ENCODE assay signal across 23 cellular contexts in genomic region chr1:87393437-87394085, GRCh38.
DNase-seq lines count a peak whose midpoint lies in the region; ATAC-seq, FAIRE-seq and TF ChIP-seq lines count a peak whose summit lies in the region.
"Had no signal": no experiment of that assay in that cellular context is flagged by ENCODE, and none has a peak within 500 bp of the region (broad histone marks: within the 10 kb centered on the region; RNA-seq: fewer than 3 reads in every experiment).

No MANE protein-coding gene starts in this region.

- TF ChIP-seq CTCF in Calu3 (IDR thresholded peaks at IDR 0.05; ENCODE audit: unreplicated experiment) (no peak), GM12878 (IDR thresholded peaks at IDR 0.05 in 2 of 3, conservative IDR thresholded peaks at IDR 0.05 in 1 of 3; ENCODE audit: control insufficient read depth in 2 of 3, extremely low read depth in 1 of 3, insufficient read depth in 1 of 3, low read depth in 3 of 3, low read length in 3 of 3) (no peak), GM23338 (conservative IDR thresholded peaks at IDR 0.05; ENCODE audit: low read depth in 2 of 2) (no peak)

- no peak overlapping the region for H3K9ac ChIP-seq in GM12878 (ENCODE audit: control insufficient read depth, insufficient read depth, low read length)

- H2AFZ ChIP-seq in GM12878 (ENCODE audit: control insufficient read depth, low read depth, low read length) (no peak overlapping the region; the same call in 1 of the 2 replicates), GM23338 (no peak overlapping the region)

- no peak for DNase-seq in Calu3
- no peak for DNase-seq in GM12878 (ENCODE audit: low read depth, low spot score)
- DNase-seq in MG63, result no peak
- no peak for DNase-seq in NCI-H2029 (lab: John Stamatoyannopoulos, UW)
- DNase-seq in sciatic nerve (ENCODE audit: low spot score), result no peak
- no peak for DNase-seq in GM23338 (ENCODE audit: low spot score)
- DNase-seq: activated CD4-positive, alpha-beta T cell treated with anti-CD3 and anti-CD28 coated beads, Interleukin-2, amount 50 U/mL, for 48 hours; activated CD8-positive, alpha-beta memory T cell treated with anti-CD3 and anti-CD28 coated beads, Interleukin-2, amount 50 U/mL, for 48 hours; activated naive CD8-positive, alpha-beta T cell treated with anti-CD3 and anti-CD28 coated beads for 36 hours; C1 segment of cervical spinal cord; heart left ventricle; KBM-7; left cardiac atrium; mesendoderm; MM.1S; psoas muscle; stimulated activated naive CD8-positive, alpha-beta T cell treated with anti-CD3 and anti-CD28 coated beads, Interleukin-15, amount 100 ng/mL, for 72 hours; T-helper 9 cell; tibial artery had no signal

- no peak for TF ChIP-seq EP300 in GM12878 (IDR thresholded peaks at IDR 0.05; ENCODE audit: borderline replicate concordance in 1 of 2, control insufficient read depth in 1 of 2, low read depth in 2 of 2, low read length in 2 of 2)

- H4K20me1 ChIP-seq in GM12878 (ENCODE audit: control insufficient read depth, insufficient read depth) (no peaks in the 10 kb centered on the region), GM23338 (replicated peaks; ENCODE audit: insufficient read depth) (no peaks in the 10 kb centered on the region)

- H3K4me3 ChIP-seq in GM12878 (no peak overlapping the region), MG63 (no peak overlapping the region), GM23338 (no peak overlapping the region)
- H3K4me3 ChIP-seq: ascending aorta, heart left ventricle, psoas muscle, tibial artery had no signal

- no peaks in the 10 kb centered on the region for H3F3A ChIP-seq in GM23338 (replicated peaks; ENCODE audit: low read depth)

- no peaks in the 10 kb centered on the region for H3K27me3 ChIP-seq in GM12878 (replicated peaks in 1 of 2; ENCODE audit: control insufficient read depth in 2 of 2, insufficient read depth in 2 of 2, low read length in 1 of 2)
- no peaks in the 10 kb centered on the region for H3K27me3 ChIP-seq in MG63
- H3K27me3 ChIP-seq in GM23338 (ENCODE audit: insufficient read depth), result no peaks in the 10 kb centered on the region
- H3K27me3 ChIP-seq: ascending aorta, heart left ventricle, tibial artery had no signal

- no peak for FAIRE-seq in GM12878 (lab: Jason Lieb, UNC)

- 0 out of 2 replicates have a peak, but pooled peaks cover 5% of the 10 kb centered on the region for H3K9me2 ChIP-seq in GM23338 (ENCODE audit: insufficient read depth)

- H3K9me3 Mint-ChIP-seq in Calu3 (ENCODE audit: low read depth, unreplicated experiment), result peaks cover 8% of the 10 kb centered on the region
- no peaks in the 10 kb centered on the region for H3K9me3 Mint-ChIP-seq in IgD-negative memory B cell
- no peaks in the 10 kb centered on the region; the same call in 2 of the 3 replicates for H3K9me3 Mint-ChIP-seq in GM23338
- H3K9me3 Mint-ChIP-seq: activated naive CD8-positive, alpha-beta T cell treated with anti-CD3 and anti-CD28 coated beads for 36 hours; central memory CD8-positive, alpha-beta T cell had no signal

- TF ChIP-seq RAD21 in GM12878 (IDR thresholded peaks at IDR 0.05; ENCODE audit: insufficient read depth, low read depth, low read length), result no peak

- H3K4me1 Mint-ChIP-seq in Calu3 (ENCODE audit: low read depth, unreplicated experiment) (peaks cover 37% of the 10 kb centered on the region), IgD-negative memory B cell (peaks cover 18 to 37% (median 28%) of the 10 kb centered on the region in 3 donors), GM23338 (no peaks in the 10 kb centered on the region)
- H3K4me1 Mint-ChIP-seq: activated naive CD8-positive, alpha-beta T cell treated with anti-CD3 and anti-CD28 coated beads for 36 hours; central memory CD8-positive, alpha-beta T cell; stimulated activated naive CD8-positive, alpha-beta T cell treated with anti-CD3 and anti-CD28 coated beads, Interleukin-15, amount 100 ng/mL, for 72 hours had no signal

- WGBS in GM12878 (ENCODE audit: insufficient coverage, insufficient replicate concordance, low lambda C conversion rate, missing lambda C conversion rate), result 30% methylated on average over 4 of the region's 4 CpGs

- intact Hi-C loops in Calu3 (cut with micrococcal nuclease; ENCODE audit: unreplicated experiment) (loop anchor here (2.0 kb wide), 1 partner anchor 63 kb away; no protein-coding TSS in a partner anchor), GM12878 (cut with micrococcal nuclease; ENCODE audit: unreplicated experiment) (no loop called here), sciatic nerve (cut with DNase I) (no loop called here)

- ATAC-seq in GM18861 (IDR thresholded peaks at IDR 0.05; ENCODE audit: unreplicated experiment) (peak; percentile 51), GM12878 (no peak), sciatic nerve (no peak), GM23338 (no peak)
- ATAC-seq: psoas muscle; stimulated activated naive CD8-positive, alpha-beta T cell treated with anti-CD3 and anti-CD28 coated beads, Interleukin-15, amount 100 ng/mL, for 72 hours had no signal

- peaks cover 6% of the 10 kb centered on the region for H3K36me3 Mint-ChIP-seq in Calu3 (ENCODE audit: insufficient read depth, unreplicated experiment)
- H3K36me3 Mint-ChIP-seq in IgD-negative memory B cell, result peaks cover 4% of the 10 kb centered on the region
- H3K36me3 Mint-ChIP-seq in GM23338 (ENCODE audit: low read depth), result no peaks in the 10 kb centered on the region; the same call in 2 of the 3 replicates
- H3K36me3 Mint-ChIP-seq: activated naive CD8-positive, alpha-beta T cell treated with anti-CD3 and anti-CD28 coated beads for 36 hours had no signal

- H3K9me3 ChIP-seq in GM12878 (replicated peaks; ENCODE audit: control insufficient read depth, insufficient read depth, low read length) (no peaks in the 10 kb centered on the region), MG63 (peaks cover 17% of the 10 kb centered on the region)
- H3K9me3 ChIP-seq: ascending aorta, psoas muscle, tibial artery had no signal

- in situ Hi-C loops in GM12878 (cut with MboI), result no loop called here

- H3K36me3 ChIP-seq in GM12878 (ENCODE audit: control insufficient read depth in 2 of 2, insufficient read depth in 2 of 2, low read length in 1 of 2) (no peaks in the 10 kb centered on the region), MG63 (no peaks in the 10 kb centered on the region), GM23338 (ENCODE audit: insufficient read depth) (no peaks in the 10 kb centered on the region)
- H3K36me3 ChIP-seq: ascending aorta, heart left ventricle, tibial artery had no signal

- H3K27ac ChIP-seq in GM12878 (ENCODE audit: control insufficient read depth, insufficient read depth), result no peak overlapping the region
- no peak overlapping the region for H3K27ac ChIP-seq in GM23338 (ENCODE audit: low read depth)
- H3K27ac ChIP-seq: ascending aorta, heart left ventricle, psoas muscle, tibial artery had no signal

- SMC1A ChIA-PET in GM12878 (lab: Charles Lee; ENCODE audit: uncharacterized antibody, unreplicated experiment), result no interaction called here

- RAD21 ChIA-PET in GM12878 (lab: Charles Lee; ENCODE audit: unreplicated experiment), result no interaction called here

- no peak for TF ChIP-seq POLR2A in GM12878 (IDR thresholded peaks at IDR 0.05; ENCODE audit: low read depth, low read length)

- H3K4me3 Mint-ChIP-seq in Calu3 (ENCODE audit: low read depth, unreplicated experiment) (peak overlapping the region; percentile 16), IgD-negative memory B cell (peak overlapping the region in 3 of 4 donors; percentile 22 to 72 (median 65)), GM23338 (no peak overlapping the region)
- H3K4me3 Mint-ChIP-seq: activated naive CD8-positive, alpha-beta T cell treated with anti-CD3 and anti-CD28 coated beads for 36 hours; central memory CD8-positive, alpha-beta T cell; stimulated activated naive CD8-positive, alpha-beta T cell treated with anti-CD3 and anti-CD28 coated beads, Interleukin-15, amount 100 ng/mL, for 72 hours had no signal

- H3K27me3 Mint-ChIP-seq in Calu3 (ENCODE audit: unreplicated experiment) (no peaks in the 10 kb centered on the region), IgD-negative memory B cell (peaks cover 2% of the 10 kb centered on the region), GM23338 (ENCODE audit: insufficient read depth, low read depth, poor library complexity) (no peaks in the 10 kb centered on the region)
- H3K27me3 Mint-ChIP-seq: activated naive CD8-positive, alpha-beta T cell treated with anti-CD3 and anti-CD28 coated beads for 36 hours; stimulated activated naive CD8-positive, alpha-beta T cell treated with anti-CD3 and anti-CD28 coated beads, Interleukin-15, amount 100 ng/mL, for 72 hours had no signal

- peaks cover 15% of the 10 kb centered on the region for H3K4me1 ChIP-seq in GM12878 (ENCODE audit: control insufficient read depth, insufficient read depth, low read length)
- H3K4me1 ChIP-seq in GM23338 (ENCODE audit: insufficient read depth), result no peaks in the 10 kb centered on the region
- H3K4me1 ChIP-seq: ascending aorta had no signal

- POLR2A ChIA-PET in GM12878 (lab: Charles Lee), result no interaction called here

- H3K27ac Mint-ChIP-seq in Calu3 (ENCODE audit: unreplicated experiment) (peak overlapping the region; percentile 50), IgD-negative memory B cell (no peak overlapping the region), GM23338 (no peak overlapping the region)
- H3K27ac Mint-ChIP-seq: activated naive CD8-positive, alpha-beta T cell treated with anti-CD3 and anti-CD28 coated beads for 36 hours had no signal

- BruUV-seq in Calu3 (replicated peaks; lab: Mats Ljungman, UMichigan), result no TSS peak
- no TSS peak for BruUV-seq in GM12878 (replicated peaks; lab: Mats Ljungman, UMichigan)

- H3K79me2 ChIP-seq in GM12878 (ENCODE audit: control insufficient read depth, insufficient read depth, low read length) (no peaks in the 10 kb centered on the region), GM23338 (replicated peaks; ENCODE audit: insufficient read depth) (no peaks in the 10 kb centered on the region)

- CTCF ChIA-PET in Calu3 (lab: Charles Lee) (interaction anchor here (0.6 kb wide), 1 partner anchor 64 kb away, joined by 7 read pairs; no protein-coding TSS in a partner anchor), GM12878 (lab: Yijun Ruan, JAX) (no interaction called here)

- H3K4me2 ChIP-seq in GM12878 (ENCODE audit: control insufficient read depth, insufficient read depth) (peak overlapping the region; percentile 51), GM23338 (no peak overlapping the region)

TF ChIP-seq in GM12878, 131 proteins besides CTCF, POLR2A, EP300 and RAD21 (continues in another document):
- TF ChIP-seq MTA2 (IDR thresholded peaks at IDR 0.05; ENCODE audit: low read depth), result no peak
- no peak for TF ChIP-seq POLR2AphosphoS5 (IDR thresholded peaks at IDR 0.05; ENCODE audit: low read length)
- TF ChIP-seq PML (IDR thresholded peaks at IDR 0.05; ENCODE audit: low read length), result no peak
- TF ChIP-seq ZNF24 (IDR thresholded peaks at IDR 0.05), result no peak
- TF ChIP-seq CHD4 (IDR thresholded peaks at IDR 0.05), result no peak
- no peak for TF ChIP-seq CBX5 (IDR thresholded peaks at IDR 0.05; ENCODE audit: low read depth)

TF ChIP-seq in GM23338, 12 proteins besides CTCF, POLR2A, EP300 and RAD21 (continues in another document):
- TF ChIP-seq CREB1 (CRISPR knock-in tag; IDR thresholded peaks at IDR 0.05; ENCODE audit: low read depth), result no peak
